In genomic region chr2:128323501-128323931, GRCh38 we compare ENCODE assay signal across 13 cellular contexts. TPM values are rescaled to one million over a fixed set of nuclear protein-coding genes. Genes with fewer than 3 reads are reported as not detected.
DNase-seq lines count a peak whose midpoint lies in the region; ATAC-seq, FAIRE-seq and TF ChIP-seq lines count a peak whose summit lies in the region.
"Had no signal": no experiment of that assay in that cellular context is flagged by ENCODE, and none has a peak within 500 bp of the region (broad histone marks: within the 10 kb centered on the region; RNA-seq: fewer than 3 reads in every experiment).

No MANE protein-coding gene starts in this region.

- H2AFZ ChIP-seq in neural progenitor cell (replicated peaks) (no peak overlapping the region), GM23248 (no peak overlapping the region)

- H3K36me3 Mint-ChIP-seq in CD8-positive, alpha-beta T cell: no peaks in the 10 kb centered on the region
- H3K36me3 Mint-ChIP-seq in central memory CD8-positive, alpha-beta T cell (ENCODE audit: insufficient read depth): peaks cover 2% of the 10 kb centered on the region
- no peaks in the 10 kb centered on the region for H3K36me3 Mint-ChIP-seq in neural progenitor cell

- no peak for TF ChIP-seq POLR2A in GM12891 (IDR thresholded peaks at IDR 0.05; ENCODE audit: low read depth, low read length)

- H3K9ac ChIP-seq in neural progenitor cell: no peak overlapping the region
- H3K9ac ChIP-seq in GM23248: no peak overlapping the region

- H3K9me2 ChIP-seq in GM23248 (ENCODE audit: insufficient read depth): no peaks in the 10 kb centered on the region

- H3K27ac Mint-ChIP-seq in CD8-positive, alpha-beta T cell: no peak overlapping the region
- peak overlapping the region; percentile 7 for H3K27ac Mint-ChIP-seq in central memory CD8-positive, alpha-beta T cell (ENCODE audit: low read depth)
- peak overlapping the region; percentile 86 for H3K27ac Mint-ChIP-seq in neural progenitor cell

- CTCF ChIA-PET in CD8-positive, alpha-beta T cell (lab: Charles Lee): no interaction called here

- no peaks in the 10 kb centered on the region for H3K79me2 ChIP-seq in neural progenitor cell (ENCODE audit: low read depth)
- no peaks in the 10 kb centered on the region for H3K79me2 ChIP-seq in GM23248 (ENCODE audit: insufficient read depth)

- peaks cover 11% of the 10 kb centered on the region for H3K4me1 Mint-ChIP-seq in CD8-positive, alpha-beta T cell (ENCODE audit: low read depth)
- H3K4me1 Mint-ChIP-seq in central memory CD8-positive, alpha-beta T cell: peaks cover 16% of the 10 kb centered on the region
- H3K4me1 Mint-ChIP-seq in neural progenitor cell: peaks cover 36% of the 10 kb centered on the region

- FAIRE-seq in GM12891 (lab: Jason Lieb, UNC): no peak

- H3F3A ChIP-seq in neural progenitor cell (ENCODE audit: low read depth): peaks cover 5% of the 10 kb centered on the region
- H3F3A ChIP-seq in GM23248 (ENCODE audit: insufficient read depth): peaks cover 4% of the 10 kb centered on the region; the same call in 1 of the 2 replicates

- H3K36me3 ChIP-seq in CD8-positive, alpha-beta T cell (ENCODE audit: insufficient read depth, low read length): no peaks in the 10 kb centered on the region
- H3K36me3 ChIP-seq in H7 (replicated peaks; ENCODE audit: control insufficient read depth, insufficient read depth, low read length): no peaks in the 10 kb centered on the region
- no peaks in the 10 kb centered on the region for H3K36me3 ChIP-seq in neural progenitor cell
- no peaks in the 10 kb centered on the region for H3K36me3 ChIP-seq in mucosa of descending colon (ENCODE audit: low read depth)
- H3K36me3 ChIP-seq in GM23248 (ENCODE audit: low read depth): no peaks in the 10 kb centered on the region
- H3K36me3 ChIP-seq: MG63 had no signal

- H3K9me3 ChIP-seq in CD8-positive, alpha-beta T cell (ENCODE audit: low read length): no peaks in the 10 kb centered on the region
- H3K9me3 ChIP-seq in neural progenitor cell (ENCODE audit: low read depth) (no peaks in the 10 kb centered on the region), mucosa of descending colon (no peaks in the 10 kb centered on the region), GM23248 (ENCODE audit: low read depth) (no peaks in the 10 kb centered on the region)
- H3K9me3 ChIP-seq: MG63 had no signal

- no peaks in the 10 kb centered on the region for H3K27me3 Mint-ChIP-seq in CD8-positive, alpha-beta T cell (ENCODE audit: low read depth)
- H3K27me3 Mint-ChIP-seq in central memory CD8-positive, alpha-beta T cell: peaks cover 9% of the 10 kb centered on the region
- peaks cover 13% of the 10 kb centered on the region for H3K27me3 Mint-ChIP-seq in neural progenitor cell (ENCODE audit: insufficient read depth, low read depth)

- peaks cover 9% of the 10 kb centered on the region for H3K4me1 ChIP-seq in CD8-positive, alpha-beta T cell (ENCODE audit: insufficient read depth, low read length)
- H3K4me1 ChIP-seq in neural progenitor cell (peaks cover 18% of the 10 kb centered on the region), mucosa of descending colon (ENCODE audit: low read depth) (peaks cover 4% of the 10 kb centered on the region), GM23248 (ENCODE audit: insufficient read depth) (no peaks in the 10 kb centered on the region)

- DNase-seq in CD8-positive, alpha-beta T cell: peak in 2 of 7 experiments; percentile 9 to 47
- DNase-seq in H7: peak; percentile 55
- DNase-seq in central memory CD8-positive, alpha-beta T cell (ENCODE audit: low spot score in 2 of 2): peak in 1 of 2 donors; percentile 2
- no peak for DNase-seq in neural progenitor cell (ENCODE audit: low spot score)
- no peak for DNase-seq in GM12891 (ENCODE audit: insufficient read length, low spot score)
- DNase-seq in mucosa of descending colon: no peak
- no peak for DNase-seq in stimulated activated naive CD4-positive, alpha-beta T cell treated with Interleukin-2 at 50 U/mL for 16 hours (lab: John Stamatoyannopoulos, UW)
- no peak for DNase-seq in GM23248
- DNase-seq: activated CD4-positive, alpha-beta T cell treated with anti-CD3 and anti-CD28 coated beads, Interleukin-2, amount 50 U/mL, for 1 hour; DMS79; MG63; NCI-H446; SIG-M5 had no signal

- no peak overlapping the region for H3K27ac ChIP-seq in CD8-positive, alpha-beta T cell (ENCODE audit: low read depth, low read length)
- no peak overlapping the region for H3K27ac ChIP-seq in neural progenitor cell
- H3K27ac ChIP-seq in GM23248: no peak overlapping the region

- H4K20me1 ChIP-seq in neural progenitor cell (ENCODE audit: low read depth) (no peaks in the 10 kb centered on the region), GM23248 (ENCODE audit: insufficient read depth) (no peaks in the 10 kb centered on the region)

- H3K27me3 ChIP-seq in CD8-positive, alpha-beta T cell (ENCODE audit: insufficient read depth, low read length): no peaks in the 10 kb centered on the region
- peaks cover 11% of the 10 kb centered on the region; the same call in 1 of the 2 replicates for H3K27me3 ChIP-seq in H7 (ENCODE audit: control insufficient read depth, insufficient read depth, low read length)
- H3K27me3 ChIP-seq in neural progenitor cell: peaks cover 28% of the 10 kb centered on the region
- no peaks in the 10 kb centered on the region for H3K27me3 ChIP-seq in GM23248 (replicated peaks; ENCODE audit: insufficient read depth)
- H3K27me3 ChIP-seq: MG63 had no signal

- no peak overlapping the region for H3K4me3 ChIP-seq in CD8-positive, alpha-beta T cell (ENCODE audit: low read depth, low read length)
- no peak overlapping the region for H3K4me3 ChIP-seq in H7 (ENCODE audit: insufficient read depth, low read depth, low read length)
- H3K4me3 ChIP-seq in neural progenitor cell: no peak overlapping the region
- no peak overlapping the region for H3K4me3 ChIP-seq in mucosa of descending colon
- H3K4me3 ChIP-seq in GM23248: no peak overlapping the region
- H3K4me3 ChIP-seq: MG63 had no signal

- no peaks in the 10 kb centered on the region for H3K9me3 Mint-ChIP-seq in CD8-positive, alpha-beta T cell
- no peaks in the 10 kb centered on the region for H3K9me3 Mint-ChIP-seq in central memory CD8-positive, alpha-beta T cell
- peaks cover 2% of the 10 kb centered on the region for H3K9me3 Mint-ChIP-seq in neural progenitor cell

- WGBS in GM23248 (ENCODE audit: low coverage in 1 of 2, low lambda C conversion rate in 2 of 2, missing lambda C conversion rate in 2 of 2), 2 experiments: 94 to 95% methylated on average over 10 of the region's 10 CpGs

- ATAC-seq in CD8-positive, alpha-beta T cell: no peak
- no peak for ATAC-seq in central memory CD8-positive, alpha-beta T cell (replicated peaks; ENCODE audit: extremely low read depth, poor library complexity, severe bottlenecking)
- ATAC-seq in mucosa of descending colon: no peak

- intact Hi-C loops in CD8-positive, alpha-beta T cell (cut with DNase I, micrococcal nuclease): loop anchor here (5.0 kb wide), 6 partner anchors 209 to 1554 kb away; partner anchors contain the start of genes SAP130 (in 1 of the 2), SFT2D3 (in 1 of the 2) and UGGT1 (in 1 of the 2)
- intact Hi-C loops in mucosa of descending colon (cut with DNase I, micrococcal nuclease): no loop called here

- no peak for TF ChIP-seq CTCF in CD8-positive, alpha-beta T cell (IDR thresholded peaks at IDR 0.05)
- TF ChIP-seq CTCF in neural progenitor cell (IDR thresholded peaks at IDR 0.05) (no peak), mucosa of descending colon (IDR thresholded peaks at IDR 0.05) (no peak)

- POLR2A ChIA-PET in CD8-positive, alpha-beta T cell (lab: Charles Lee): no interaction called here

- in situ Hi-C loops in GM23248 (cut with MboI): no loop called here

- peak overlapping the region; percentile 70 for H3K4me3 Mint-ChIP-seq in CD8-positive, alpha-beta T cell
- H3K4me3 Mint-ChIP-seq in central memory CD8-positive, alpha-beta T cell: peak overlapping the region; percentile 65
- peak overlapping the region; percentile 76 for H3K4me3 Mint-ChIP-seq in neural progenitor cell

- H3K4me2 ChIP-seq in neural progenitor cell (no peak overlapping the region), GM23248 (ENCODE audit: unreplicated experiment) (no peak overlapping the region)

TF ChIP-seq in GM12891, 5 proteins besides CTCF, POLR2A, EP300 and RAD21:
- TF ChIP-seq POLR2AphosphoS5 (IDR thresholded peaks at IDR 0.05; ENCODE audit: low read depth, low read length) (no peak), PAX5 (IDR thresholded peaks at IDR 0.05; ENCODE audit: insufficient read depth, low read length, severe bottlenecking) (no peak)

RNA-seq across cellular contexts. Expression of gene HS6ST1, which starts 4.8 kb away (rescaled TPM):
- total RNA-seq in CD8-positive, alpha-beta T cell: 1 to 10 TPM; 6.3 to 7.7 TPM
- 76.3 and 102 TPM in 2 replicates for total RNA-seq in H7 (2014; rRNA removed; shearing (Covaris generic))
- total RNA-seq in neural progenitor cell (ENCODE audit: low replicate concordance) (31.1 and 71.0 TPM in 2 replicates), mucosa of descending colon (10 to 100 TPM; 30.8 to 39.6 (median 32.2) TPM)
- polyA plus RNA-seq in GM12891 (2012; ENCODE audit: low read depth, missing spikeins): 2.6 TPM
- 27.3 and 35.8 TPM in 2 replicates for total RNA-seq in GM23248 (2014; rRNA removed; shearing (Covaris generic))
- polyA plus RNA-seq in GM23248 (2016; fragmentation: Nextera tagmentation; extraction: Ambion mirVana): 3.3 and 4.0 TPM in 2 replicates

Comparison
In these comparisons a context has a peak if more than half of its experiments do, and no peak if none do; other contexts are left out.
1. intact Hi-C loops: an anchor here in CD8-positive, alpha-beta T cell (5.0 kb wide); none called in mucosa of descending colon.